ENCODE assay signal across 2 cellular contexts in the genomic region with DNA sequence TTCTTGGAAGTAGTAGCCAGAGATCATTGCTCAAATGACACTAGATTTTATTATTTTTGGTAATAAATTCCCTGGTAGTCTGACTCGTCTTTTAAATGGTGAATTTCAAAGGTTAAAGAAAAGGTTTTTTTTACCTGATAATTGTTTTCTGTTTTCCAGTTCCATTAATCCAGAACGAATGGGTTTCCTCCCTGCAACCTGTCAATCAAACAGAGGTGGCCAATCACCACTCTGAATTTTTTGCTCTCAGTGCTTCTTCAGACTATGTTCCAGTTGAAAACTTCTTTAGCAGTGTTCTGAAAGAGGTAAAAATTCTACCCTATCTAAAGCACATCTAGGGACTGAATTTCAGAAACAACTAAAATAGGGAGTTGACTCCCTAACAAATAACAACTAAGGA.
TF ChIP-seq lines count a peak whose summit lies in the region.

No MANE protein-coding gene starts in this region.

TF ChIP-seq in SK-N-SH, 30 proteins besides CTCF, POLR2A, EP300 and RAD21 (continued from another document):
- no peak for TF ChIP-seq USF2 (IDR thresholded peaks at IDR 0.05; ENCODE audit: borderline replicate concordance, low read depth, low read length)

TF ChIP-seq in SK-N-SH treated with all-trans-retinoic acid at 6 μM for 48 hours, 23 proteins besides CTCF, POLR2A, EP300 and RAD21 (continued from another document):
- no peak for TF ChIP-seq POU6F1 (CRISPR knock-in tag; IDR thresholded peaks at IDR 0.05; ENCODE audit: borderline replicate concordance, low read depth)
